Comparison of ENCODE assay signal across 1 cellular context in genomic region chr1:27489973-27490741, GRCh38.
TF ChIP-seq lines count a peak whose summit lies in the region.

TSS of gene WASF2 (minus strand) at chr1:27490167. CDS start at chr1:27428890, 61,277 bp downstream.

TF ChIP-seq in HepG2, 621 proteins besides CTCF, POLR2A, EP300 and RAD21 (continued from another document and continues in another):
- no peak for TF ChIP-seq ZNF646 (CRISPR knock-in tag; IDR thresholded peaks at IDR 0.05)
- TF ChIP-seq MEF2D (CRISPR knock-in tag; IDR thresholded peaks at IDR 0.05), result 0 out of 2 replicates have a peak, but pooled peaks have one; percentile 33
- TF ChIP-seq MYNN (CRISPR knock-in tag; IDR thresholded peaks at IDR 0.05; ENCODE audit: low read depth), result no peak
- no peak for TF ChIP-seq ATM (IDR thresholded peaks at IDR 0.05; ENCODE audit: borderline replicate concordance)
- TF ChIP-seq IKZF1 (IDR thresholded peaks at IDR 0.05), result no peak
- peak; percentile 82 for TF ChIP-seq MXD1 (CRISPR knock-in tag; IDR thresholded peaks at IDR 0.05)
- 0 out of 2 replicates have a peak, but pooled peaks have one; percentile 6 for TF ChIP-seq KMT2B (CRISPR knock-in tag; IDR thresholded peaks at IDR 0.05)
- TF ChIP-seq SP4 (CRISPR knock-in tag; IDR thresholded peaks at IDR 0.05), result peak; percentile 98
- TF ChIP-seq MAFK (conservative IDR thresholded peaks at IDR 0.05 in 1 of 2, IDR thresholded peaks at IDR 0.05 in 1 of 2; ENCODE audit: low read length in 2 of 2), result no peak
- TF ChIP-seq U2AF1 (optimal IDR thresholded peaks at IDR 0.05; ENCODE audit: low read depth, low read length), result no peak
- TF ChIP-seq SIN3B (IDR thresholded peaks at IDR 0.05; ENCODE audit: low read length), result peak; percentile 30; the same call in 1 of the 2 replicates
- TF ChIP-seq TRAFD1 (CRISPR knock-in tag; IDR thresholded peaks at IDR 0.05; ENCODE audit: borderline replicate concordance), result no peak
- peak; percentile 29; the same call in 1 of the 2 replicates for TF ChIP-seq HMGXB3 (CRISPR knock-in tag; IDR thresholded peaks at IDR 0.05; ENCODE audit: borderline replicate concordance)
- TF ChIP-seq ZBTB26 (CRISPR knock-in tag; IDR thresholded peaks at IDR 0.05; ENCODE audit: borderline replicate concordance), result no peak
- peak; percentile 29; the same call in 1 of the 2 replicates for TF ChIP-seq ELF3 (CRISPR knock-in tag; IDR thresholded peaks at IDR 0.05)
- no peak for TF ChIP-seq ZBTB1 (CRISPR knock-in tag; IDR thresholded peaks at IDR 0.05; ENCODE audit: borderline replicate concordance)
- TF ChIP-seq MATR3 (CRISPR knock-in tag; IDR thresholded peaks at IDR 0.05), result no peak
- TF ChIP-seq ZXDC (CRISPR knock-in tag; IDR thresholded peaks at IDR 0.05), result no peak
- TF ChIP-seq TP53 (CRISPR knock-in tag; conservative IDR thresholded peaks at IDR 0.05), result no peak
- peak; percentile 38; the same call in 1 of the 2 replicates for TF ChIP-seq KMT2A (CRISPR knock-in tag; IDR thresholded peaks at IDR 0.05)
- TF ChIP-seq ESRRA (CRISPR knock-in tag; IDR thresholded peaks at IDR 0.05; ENCODE audit: low read depth), result no peak
- no peak for TF ChIP-seq ZNF235 (CRISPR knock-in tag; IDR thresholded peaks at IDR 0.05; ENCODE audit: borderline replicate concordance)
- TF ChIP-seq MAFF (IDR thresholded peaks at IDR 0.05; ENCODE audit: low read depth, low read length), result no peak
- no peak for TF ChIP-seq ZNF644 (CRISPR knock-in tag; IDR thresholded peaks at IDR 0.05; ENCODE audit: low read depth)
- no peak; the same call in 1 of the 2 replicates for TF ChIP-seq ZNF138 (CRISPR knock-in tag; IDR thresholded peaks at IDR 0.05; ENCODE audit: low read depth)
- 0 out of 2 replicates have a peak, but pooled peaks have one; percentile 40 for TF ChIP-seq ZNF761 (CRISPR knock-in tag; conservative IDR thresholded peaks at IDR 0.05)
- TF ChIP-seq CEBPB (IDR thresholded peaks at IDR 0.05; ENCODE audit: borderline replicate concordance, low read depth, low read length), result no peak
- peak; percentile 97; the same call in 1 of the 2 replicates for TF ChIP-seq NONO (IDR thresholded peaks at IDR 0.05)
- TF ChIP-seq NONO (CRISPR knock-in tag; conservative IDR thresholded peaks at IDR 0.05), result peak; percentile 76
- peak; percentile 71 for TF ChIP-seq CREB1 (IDR thresholded peaks at IDR 0.05)
- TF ChIP-seq CREB1 (CRISPR knock-in tag; IDR thresholded peaks at IDR 0.05), result peak; percentile 92
- no peak for TF ChIP-seq SRF (IDR thresholded peaks at IDR 0.05; ENCODE audit: low read depth, low read length)
- TF ChIP-seq E2F2 (CRISPR knock-in tag; IDR thresholded peaks at IDR 0.05; ENCODE audit: borderline replicate concordance), result peak; percentile 33; the same call in 1 of the 2 replicates
- TF ChIP-seq ZNF678 (CRISPR knock-in tag; IDR thresholded peaks at IDR 0.05), result no peak
- no peak for TF ChIP-seq ZNF232 (CRISPR knock-in tag; IDR thresholded peaks at IDR 0.05; ENCODE audit: borderline replicate concordance)
- TF ChIP-seq CREM (IDR thresholded peaks at IDR 0.05), result peak; percentile 60
- TF ChIP-seq CREM (CRISPR knock-in tag; IDR thresholded peaks at IDR 0.05), result no peak
- TF ChIP-seq BCL6 (CRISPR knock-in tag; IDR thresholded peaks at IDR 0.05), result peak; percentile 45; the same call in 1 of the 2 replicates
- TF ChIP-seq HOXD1 (CRISPR knock-in tag; IDR thresholded peaks at IDR 0.05), result 0 out of 2 replicates have a peak, but pooled peaks have one; percentile 35
- no peak; the same call in 1 of the 2 replicates for TF ChIP-seq MED13 (CRISPR knock-in tag; IDR thresholded peaks at IDR 0.05)
- TF ChIP-seq TOPORS (CRISPR knock-in tag; IDR thresholded peaks at IDR 0.05), result 0 out of 2 replicates have a peak, but pooled peaks have one; percentile 43
